Comparison of ENCODE assay signal across 20 cellular contexts in genomic region chr14:91883770-91884169, GRCh38. TPM values are rescaled to one million over a fixed set of nuclear protein-coding genes. Genes with fewer than 3 reads are reported as not detected.
DNase-seq lines count a peak whose midpoint lies in the region; ATAC-seq and TF ChIP-seq lines count a peak whose summit lies in the region.
"Had no signal": no experiment of that assay in that cellular context is flagged by ENCODE, and none has a peak within 500 bp of the region (broad histone marks: within the 10 kb centered on the region; RNA-seq: fewer than 3 reads in every experiment).

No MANE protein-coding gene starts in this region.

- peak overlapping the region; percentile 62 to 72 for H3K27ac ChIP-seq in right atrium auricular region
- peak overlapping the region; percentile 61 to 69 (median 66) for H3K27ac ChIP-seq in gastrocnemius medialis
- peak overlapping the region in 1 of 2 donors; percentile 64 for H3K27ac ChIP-seq in aorta (ENCODE audit: low read depth in 1 of 2, low read length in 2 of 2)
- H3K27ac ChIP-seq in coronary artery, result peak overlapping the region in 1 of 2 donors; percentile 68

- H3K4me3 ChIP-seq in right atrium auricular region (no peak overlapping the region), gastrocnemius medialis (no peak overlapping the region), aorta (ENCODE audit: low read length in 2 of 2) (no peak overlapping the region), coronary artery (no peak overlapping the region)

- H3K27me3 ChIP-seq in right atrium auricular region (no peaks in the 10 kb centered on the region), gastrocnemius medialis (peaks cover 0 to 5% (median 0%) of the 10 kb centered on the region in 3 donors), aorta (ENCODE audit: control insufficient read depth in 1 of 2, insufficient read depth in 2 of 2, low read length in 1 of 2) (no peaks in the 10 kb centered on the region)

- intact Hi-C loops in Right ventricle myocardium inferior (cut with DNase I) (no loop called here), cardiac septum (cut with DNase I) (no loop called here), gastrocnemius medialis (cut with DNase I; ENCODE audit: low total_unique reads) (no loop called here), aorta (cut with DNase I) (no loop called here)

- DNase-seq in Right ventricle myocardium inferior (ENCODE audit: missing footprints), result peak; percentile 84
- no peak for DNase-seq in cardiac septum (ENCODE audit: low spot score)
- DNase-seq in right atrium auricular region (ENCODE audit: low spot score), result peak; percentile 87
- peak; percentile 70 to 78 for DNase-seq in gastrocnemius medialis
- DNase-seq in aorta, result peak; percentile 64 to 79
- DNase-seq in NCI-H1417 (lab: John Stamatoyannopoulos, UW), result no peak
- DNase-seq in SK-N-DZ (ENCODE audit: low spot score), result no peak
- no peak for DNase-seq in coronary artery (ENCODE audit: low spot score)
- DNase-seq: 8988T; activated CD4-positive, alpha-beta T cell treated with anti-CD3 and anti-CD28 coated beads for 4 hours; activated CD8-positive, alpha-beta memory T cell treated with anti-CD3 and anti-CD28 coated beads, Interleukin-2, amount 50 U/mL, for 4 hours; activated effector memory CD4-positive, alpha-beta T cell treated with Interleukin-2 at 50 U/mL for 16 hours; amygdala; GOT3; midbrain; NCI-H1092 treated with DMSO at 0.1 percent for 48 hours; NCI-H2081 treated with DMSO at 0.1 percent for 48 hours; NCI-H510A had no signal

- TF ChIP-seq POLR2A in gastrocnemius medialis (IDR thresholded peaks at IDR 0.05), result no peak

- peaks cover 0 to 29% of the 10 kb centered on the region in 2 donors for H3K4me1 ChIP-seq in right atrium auricular region
- H3K4me1 ChIP-seq in gastrocnemius medialis, result no peaks in the 10 kb centered on the region
- peaks cover 2 to 3% of the 10 kb centered on the region in 2 donors for H3K4me1 ChIP-seq in aorta (ENCODE audit: control insufficient read depth in 1 of 2, insufficient read depth in 2 of 2, low read length in 2 of 2)

- TF ChIP-seq CTCF in right atrium auricular region (IDR thresholded peaks at IDR 0.05), result no peak
- no peak for TF ChIP-seq CTCF in gastrocnemius medialis (IDR thresholded peaks at IDR 0.05 in 4 of 5, conservative IDR thresholded peaks at IDR 0.05 in 1 of 5)
- no peak for TF ChIP-seq CTCF in coronary artery (IDR thresholded peaks at IDR 0.05)

- ATAC-seq in Right ventricle myocardium inferior, result peak; percentile 87
- peak; percentile 81 to 84 for ATAC-seq in gastrocnemius medialis
- ATAC-seq in aorta (ENCODE audit: low FRiP score), result peak; percentile 67

- in situ Hi-C loops in gastrocnemius medialis (cut with MboI; ENCODE audit: low sequenced_read_pairs in 4 of 4), result no loop called here

- 39 to 51% methylated on average over 10 of the region's 10 CpGs for WGBS in aorta, 2 donors

- H3K36me3 ChIP-seq in right atrium auricular region (peaks cover 3% of the 10 kb centered on the region), gastrocnemius medialis (no peaks in the 10 kb centered on the region), aorta (ENCODE audit: control insufficient read depth in 1 of 2, insufficient read depth in 2 of 2, low read length in 1 of 2) (peaks cover 2 to 9% of the 10 kb centered on the region in 2 donors)

- no peaks in the 10 kb centered on the region for H3K9me3 ChIP-seq in right atrium auricular region
- no peaks in the 10 kb centered on the region for H3K9me3 ChIP-seq in gastrocnemius medialis
- no peaks in the 10 kb centered on the region for H3K9me3 ChIP-seq in aorta (ENCODE audit: control insufficient read depth, low read length)

RNA-seq across cellular contexts. Expression of gene TC2N, which starts 16.4 kb away (rescaled TPM):
- 12.6 TPM for total RNA-seq in Right ventricle myocardium inferior
- 1.7 TPM for total RNA-seq in cardiac septum
- 10 to 100 TPM in 1 of 2 donors, 1 to 10 TPM in 1; 3.9 to 12.5 TPM for total RNA-seq in right atrium auricular region
- total RNA-seq in gastrocnemius medialis, result 10 to 100 TPM in 1 of 4 donors, 1 to 10 TPM in 3; 3.2 to 11.9 (median 7.2) TPM
- total RNA-seq in aorta, result 100 to 1,000 TPM; 126 to 284 TPM
- polyA plus RNA-seq in aorta, result 10 to 100 TPM; 50.7 to 66.4 TPM
- polyA plus RNA-seq in SK-N-DZ (2014; cell fraction: cytosol; rRNA removed), result not detected in 2 replicates
- polyA plus RNA-seq in SK-N-DZ (2014; cell fraction: nucleus; rRNA removed), result not detected in 2 replicates
- total RNA-seq: LHCN-M2, neural crest cell had no signal

Comparison
In these comparisons a context has a peak if more than half of its experiments do, and no peak if none do; other contexts are left out.
1. DNase-seq: peak in Right ventricle myocardium inferior (single experiment), right atrium auricular region (single experiment), gastrocnemius medialis (2 of 2) and aorta (2 of 2); none in cardiac septum (single experiment), NCI-H1417 (0 of 3), SK-N-DZ (single experiment) and coronary artery (single experiment).
2. Peak in every context shown above with its lines, with median percentiles within 50 percentile points of each other: ATAC-seq.